ENCODE assay signal across 10 cellular contexts in genomic region chr1:233172201-233172600, GRCh38.
A peak's percentile ranks its signal among the peaks of the same experiment; 100 is the strongest.
DNase-seq lines count a peak whose midpoint lies in the region; ATAC-seq and TF ChIP-seq lines count a peak whose summit lies in the region.
"Had no signal": no experiment of that assay in that cellular context is flagged by ENCODE, and none has a peak within 500 bp of the region (broad histone marks: within the 10 kb centered on the region; RNA-seq: fewer than 3 reads in every experiment).

No MANE protein-coding gene starts in this region.

- H3K36me3 ChIP-seq in mammary epithelial cell (ENCODE audit: insufficient read depth, low read length) = peaks cover 9% of the 10 kb centered on the region

- BruUV-seq in mammary epithelial cell (replicated peaks; lab: Mats Ljungman, UMichigan) = no TSS peak

- no peak for ATAC-seq in GM21786 (IDR thresholded peaks at IDR 0.05; ENCODE audit: unreplicated experiment)
- ATAC-seq in activated CD8-positive, alpha-beta T cell treated with anti-CD3 and anti-CD28 coated beads for 36 hours = no peak

- 89% methylated on average over 2 of the region's 2 CpGs for WGBS in mammary epithelial cell (ENCODE audit: low coverage, missing lambda C conversion rate)

- intact Hi-C loops in mammary epithelial cell (cut with micrococcal nuclease) = loop anchor here (5.0 kb wide), 1 partner anchor 535 kb away; no protein-coding TSS in a partner anchor
- intact Hi-C loops in activated CD8-positive, alpha-beta T cell treated with anti-CD3 and anti-CD28 coated beads for 36 hours (cut with micrococcal nuclease) = no loop called here

- H3K27ac ChIP-seq in mammary epithelial cell (ENCODE audit: insufficient read depth, low read depth, low read length) = no peak overlapping the region
- H3K27ac ChIP-seq: parathyroid adenoma had no signal

- no peak overlapping the region for H2AFZ ChIP-seq in mammary epithelial cell (ENCODE audit: low read depth, low read length)
- H2AFZ ChIP-seq: parathyroid adenoma had no signal

- no peaks in the 10 kb centered on the region for H4K20me1 ChIP-seq in mammary epithelial cell (ENCODE audit: insufficient read depth, low read length)

- no peaks in the 10 kb centered on the region for H3K79me2 ChIP-seq in mammary epithelial cell (ENCODE audit: insufficient read depth, low read length)
- H3K79me2 ChIP-seq: parathyroid adenoma had no signal

- no peak overlapping the region for H3K4me3 ChIP-seq in mammary epithelial cell (replicated peaks in 1 of 3; ENCODE audit: insufficient read depth in 1 of 3, low read depth in 2 of 3, low read length in 3 of 3)

- dilution Hi-C loops in mammary epithelial cell (cut with HindIII; ENCODE audit: low sequenced_read_pairs) = no loop called here

- in situ Hi-C loops in T47D (cut with HindIII; ENCODE audit: low pct_unique_long_range_greater_than_20kb, low sequenced_read_pairs) (no loop called here), mammary epithelial cell (cut with MboI; ENCODE audit: low sequenced_read_pairs in 2 of 2) (no loop called here)

- H3K27me3 ChIP-seq in mammary epithelial cell (ENCODE audit: insufficient read depth, low read length) = no peaks in the 10 kb centered on the region

- no peak overlapping the region for H3K4me3 Mint-ChIP-seq in type B pancreatic cell
- H3K4me3 Mint-ChIP-seq in activated CD8-positive, alpha-beta T cell treated with anti-CD3 and anti-CD28 coated beads for 36 hours = no peak overlapping the region
- H3K4me3 Mint-ChIP-seq: CD4-positive, CD25-positive, alpha-beta regulatory T cell had no signal

- TF ChIP-seq CTCF in mammary epithelial cell (conservative IDR thresholded peaks at IDR 0.05 in 1 of 2, IDR thresholded peaks at IDR 0.05 in 1 of 2; ENCODE audit: extremely low read depth in 1 of 2, insufficient read depth in 1 of 2, low read depth in 1 of 2, low read length in 2 of 2) (no peak), type B pancreatic cell (conservative IDR thresholded peaks at IDR 0.05) (peak; percentile 46)
- no peak for TF ChIP-seq CTCF in activated CD8-positive, alpha-beta T cell treated with anti-CD3 and anti-CD28 coated beads for 36 hours (IDR thresholded peaks at IDR 0.05)

- H3K4me1 ChIP-seq in mammary epithelial cell (ENCODE audit: insufficient read depth, low read length) = no peaks in the 10 kb centered on the region
- H3K4me1 ChIP-seq: parathyroid adenoma had no signal

- H3K27me3 Mint-ChIP-seq in type B pancreatic cell = no peaks in the 10 kb centered on the region
- no peaks in the 10 kb centered on the region for H3K27me3 Mint-ChIP-seq in activated CD8-positive, alpha-beta T cell treated with anti-CD3 and anti-CD28 coated beads for 36 hours
- H3K27me3 Mint-ChIP-seq: CD4-positive, CD25-positive, alpha-beta regulatory T cell had no signal

- peaks cover 11% of the 10 kb centered on the region for H3K9me3 Mint-ChIP-seq in type B pancreatic cell
- H3K9me3 Mint-ChIP-seq in activated CD8-positive, alpha-beta T cell treated with anti-CD3 and anti-CD28 coated beads for 36 hours = peaks cover 4% of the 10 kb centered on the region

- H3K27ac Mint-ChIP-seq in type B pancreatic cell = no peak overlapping the region
- no peak overlapping the region for H3K27ac Mint-ChIP-seq in activated CD8-positive, alpha-beta T cell treated with anti-CD3 and anti-CD28 coated beads for 36 hours
- H3K27ac Mint-ChIP-seq: CD4-positive, CD25-positive, alpha-beta regulatory T cell had no signal

- H3K36me3 Mint-ChIP-seq in type B pancreatic cell = peaks cover 30% of the 10 kb centered on the region
- peaks cover 51% of the 10 kb centered on the region for H3K36me3 Mint-ChIP-seq in activated CD8-positive, alpha-beta T cell treated with anti-CD3 and anti-CD28 coated beads for 36 hours (ENCODE audit: low read depth)

- no peak overlapping the region for H3K9ac ChIP-seq in mammary epithelial cell (ENCODE audit: insufficient read depth, low read length)
- H3K9ac ChIP-seq: parathyroid adenoma had no signal

- H3K9me3 ChIP-seq in mammary epithelial cell (replicated peaks; ENCODE audit: insufficient read depth, low read length) = no peaks in the 10 kb centered on the region

- POLR2A ChIA-PET in activated CD8-positive, alpha-beta T cell treated with anti-CD3 and anti-CD28 coated beads for 36 hours (lab: Charles Lee) = no interaction called here

- DNase-seq in T47D (ENCODE audit: low read depth in 1 of 2, low spot score in 1 of 2) (peak; percentile 57 to 89), mammary epithelial cell (no peak), OCI-M1 (lab: John Stamatoyannopoulos, UW) (peak; percentile 77), fibroblast of peridontal ligament (ENCODE audit: extremely low read depth) (peak; percentile 47), type B pancreatic cell (ENCODE audit: extremely low spot score, unreplicated experiment) (no peak)
- no peak for DNase-seq in activated CD8-positive, alpha-beta T cell treated with anti-CD3 and anti-CD28 coated beads for 36 hours
- no peak for DNase-seq in stimulated activated CD4-positive, alpha-beta T cell treated with anti-CD3 and anti-CD28 coated beads, Interleukin-1b, Interleukin-23, amount 100 ng/mL, for 48 hours

- CTCF ChIA-PET in mammary epithelial cell (lab: Charles Lee; ENCODE audit: low non-redundant PET) = no interaction called here
- CTCF ChIA-PET in activated CD8-positive, alpha-beta T cell treated with anti-CD3 and anti-CD28 coated beads for 36 hours (lab: Charles Lee) = interaction anchor here (1.3 kb wide), 1 partner anchor 9 kb away, joined by 4 read pairs; no protein-coding TSS in a partner anchor

- H3K4me1 Mint-ChIP-seq in type B pancreatic cell (ENCODE audit: unreplicated experiment) = peaks cover 6% of the 10 kb centered on the region
- H3K4me1 Mint-ChIP-seq in activated CD8-positive, alpha-beta T cell treated with anti-CD3 and anti-CD28 coated beads for 36 hours (ENCODE audit: low read depth) = no peaks in the 10 kb centered on the region

- no peak overlapping the region for H3K4me2 ChIP-seq in mammary epithelial cell (ENCODE audit: insufficient read depth, low read depth, low read length)

Comparison
In these comparisons a context has a peak if more than half of its experiments do, and no peak if none do; other contexts are left out.
1. DNase-seq: peak in T47D (2 of 2), OCI-M1 (single experiment) and fibroblast of peridontal ligament (single experiment); none in mammary epithelial cell (single experiment), type B pancreatic cell (single experiment), activated CD8-positive, alpha-beta T cell treated with anti-CD3 and anti-CD28 coated beads for 36 hours (single experiment) and stimulated activated CD4-positive, alpha-beta T cell treated with anti-CD3 and anti-CD28 coated beads, Interleukin-1b, Interleukin-23, amount 100 ng/mL, for 48 hours (single experiment).